ENCODE assay signal across 18 cellular contexts in the genomic region with DNA sequence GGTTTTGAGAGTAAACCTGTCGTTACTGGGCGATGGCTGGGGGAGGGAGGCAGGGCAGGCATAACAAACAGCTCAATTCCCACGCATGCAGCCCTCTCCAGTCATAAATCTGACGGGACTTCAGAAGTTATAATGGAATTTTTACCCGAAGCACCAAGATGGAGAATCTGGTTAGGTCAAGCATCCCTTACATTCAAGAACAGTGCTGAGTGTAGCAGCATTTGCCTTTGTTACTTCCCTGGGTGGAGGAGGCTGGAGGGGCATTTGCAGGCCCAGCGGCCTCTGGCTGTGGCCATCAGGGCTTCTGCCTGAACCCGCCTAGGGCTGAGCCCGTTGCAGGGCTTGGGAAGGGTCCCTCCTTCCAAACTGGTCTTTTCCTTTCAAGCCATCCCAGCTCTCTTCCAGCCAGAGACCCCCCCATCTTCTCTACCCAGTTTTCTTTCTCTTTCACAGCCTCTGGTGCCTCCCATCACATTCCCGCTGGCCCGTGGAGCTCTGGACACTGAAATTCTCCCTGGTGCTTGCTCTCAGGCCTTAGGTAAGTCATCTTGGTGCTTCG.
"Had no signal": no experiment of that assay in that cellular context is flagged by ENCODE, and none has a peak within 500 bp of the region (broad histone marks: within the 10 kb centered on the region; RNA-seq: fewer than 3 reads in every experiment).

No MANE protein-coding gene starts in this region.

- H3K36me3 Mint-ChIP-seq: memory B cell had no signal

- H3K27me3 ChIP-seq: colonic mucosa, heart left ventricle, right atrium auricular region, suprapubic skin, thyroid gland, upper lobe of right lung had no signal

- H3K9me3 ChIP-seq: colonic mucosa, heart left ventricle, left ventricle myocardium inferior, lower lobe of right lung, right atrium auricular region, suprapubic skin, thyroid gland, upper lobe of right lung had no signal

- H3K4me3 ChIP-seq: colonic mucosa, heart left ventricle, left ventricle myocardium inferior, lower lobe of right lung, right atrium auricular region, suprapubic skin, thyroid gland, upper lobe of right lung had no signal

- H3K27ac Mint-ChIP-seq: memory B cell had no signal

- ATAC-seq: heart left ventricle, lower lobe of right lung, upper lobe of right lung had no signal

- H3K4me3 Mint-ChIP-seq: memory B cell had no signal

- H3K36me3 ChIP-seq: colonic mucosa, heart left ventricle, left ventricle myocardium inferior, lower lobe of right lung, right atrium auricular region, suprapubic skin, thyroid gland, upper lobe of right lung had no signal

- DNase-seq: cerebellar nuclear complex; colonic mucosa; dermis blood vessel endothelial cell; foreskin melanocyte; heart left ventricle; hippocampal formation; islet precursor cell; left ventricle myocardium inferior; lower lobe of right lung; midbrain; posterior cingulate gyrus; stimulated activated CD4-positive, alpha-beta T cell treated with anti-CD3 and anti-CD28 coated beads, Interleukin-2, amount 100 ng/mL, for 48 hours; stimulated activated naive CD4-positive, alpha-beta T cell treated with Interleukin-2 at 50 U/mL for 16 hours; thyroid gland; upper lobe of right lung had no signal

- H3K9me3 Mint-ChIP-seq: memory B cell had no signal

- H3K27ac ChIP-seq: colonic mucosa, heart left ventricle, left ventricle myocardium inferior, lower lobe of right lung, right atrium auricular region, suprapubic skin, thyroid gland, upper lobe of right lung had no signal

- H3K4me1 Mint-ChIP-seq: memory B cell had no signal

- H3K4me1 ChIP-seq: colonic mucosa, lower lobe of right lung had no signal
